Comparison of ENCODE assay signal across 8 cellular contexts in the genomic region with DNA sequence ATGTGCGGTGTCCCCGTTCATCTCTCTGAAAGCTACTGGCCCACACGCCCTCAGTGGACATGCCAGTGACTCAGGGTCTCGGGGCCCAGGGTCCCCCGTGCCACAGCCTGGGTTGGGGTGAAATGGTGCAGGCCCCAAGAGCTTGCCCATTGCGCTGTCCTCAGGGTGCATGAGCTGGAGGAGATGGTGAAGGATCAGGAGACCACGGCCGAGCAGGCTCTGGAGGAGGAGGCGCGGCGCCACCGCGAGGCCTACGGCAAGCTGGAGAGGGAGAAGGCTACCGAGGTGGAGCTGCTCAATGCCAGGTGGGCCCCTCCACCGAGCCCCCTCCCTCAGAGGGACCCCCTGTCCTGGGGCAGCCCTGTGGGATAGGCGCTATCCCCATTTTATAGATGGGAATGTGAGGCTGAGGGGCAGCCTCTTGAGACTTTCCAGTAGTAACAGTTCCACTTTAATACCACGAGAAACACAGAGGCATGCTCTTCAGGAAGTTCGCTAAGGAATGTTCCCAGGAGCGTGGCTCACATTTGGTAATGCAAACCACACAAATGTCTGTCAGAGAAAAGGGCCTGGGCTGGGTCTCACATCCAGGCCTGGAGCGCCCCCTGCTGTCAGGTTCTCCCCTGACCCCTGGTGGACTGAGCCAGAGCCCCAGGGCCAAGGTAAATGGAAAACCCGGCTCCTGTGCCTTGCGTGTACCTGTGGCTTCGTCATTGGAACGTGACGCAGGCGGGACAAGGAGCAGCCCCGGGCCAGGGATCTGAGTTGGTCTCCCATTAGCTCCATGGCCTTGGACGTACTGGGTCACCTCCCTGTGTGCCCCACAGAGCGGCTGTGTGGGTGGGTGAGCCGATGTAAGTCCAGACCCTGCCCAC.
DNase-seq lines count a peak whose midpoint lies in the region; ATAC-seq and TF ChIP-seq lines count a peak whose summit lies in the region.

No MANE protein-coding gene starts in this region.

- H3K27me3 Mint-ChIP-seq in neural progenitor cell (ENCODE audit: insufficient read depth, low read depth), result peaks cover 3% of the 10 kb centered on the region

- no peaks in the 10 kb centered on the region for H3K4me1 ChIP-seq in DND-41 (ENCODE audit: insufficient read depth, low read length)
- H3K4me1 ChIP-seq in neural progenitor cell, result no peaks in the 10 kb centered on the region

- H3K36me3 ChIP-seq in DND-41 (ENCODE audit: insufficient read depth, low read length) (no peaks in the 10 kb centered on the region), neural progenitor cell (no peaks in the 10 kb centered on the region)

- H3K4me2 ChIP-seq in DND-41 (ENCODE audit: insufficient read depth, low read length) (no peak overlapping the region), neural progenitor cell (no peak overlapping the region)

- no peak overlapping the region for H3K27ac Mint-ChIP-seq in neural progenitor cell

- H3K9me3 Mint-ChIP-seq in neural progenitor cell, result no peaks in the 10 kb centered on the region

- H3K4me3 ChIP-seq in DND-41 (ENCODE audit: low read depth in 1 of 2, low read length in 2 of 2) (no peak overlapping the region), fibroblast of mammary gland (ENCODE audit: control insufficient read depth, low read depth, low read length) (no peak overlapping the region), neural progenitor cell (no peak overlapping the region)

- H3K9me3 ChIP-seq in DND-41 (ENCODE audit: insufficient read depth, low read length, severe bottlenecking) (peaks cover 12% of the 10 kb centered on the region), neural progenitor cell (ENCODE audit: low read depth) (no peaks in the 10 kb centered on the region)

- H3K36me3 Mint-ChIP-seq in neural progenitor cell, result no peaks in the 10 kb centered on the region

- no peaks in the 10 kb centered on the region for H3F3A ChIP-seq in neural progenitor cell (ENCODE audit: low read depth)

- CTCF ChIA-PET in RWPE1 (lab: Yijun Ruan, JAX), result interaction anchor here (0.5 to 5.5 kb wide), 10 partner anchors 8 to 599 kb away, joined by 3 to 43 read pairs (median 3); no protein-coding TSS in a partner anchor

- H3K27me3 ChIP-seq in DND-41 (ENCODE audit: insufficient read depth, low read length, poor library complexity) (peaks cover 5% of the 10 kb centered on the region), neural progenitor cell (no peaks in the 10 kb centered on the region)

- H4K20me1 ChIP-seq in DND-41 (ENCODE audit: insufficient read depth, low read length), result no peaks in the 10 kb centered on the region
- no peaks in the 10 kb centered on the region for H4K20me1 ChIP-seq in neural progenitor cell (ENCODE audit: low read depth)

- no peak overlapping the region for H3K27ac ChIP-seq in DND-41 (ENCODE audit: low read length)
- no peak overlapping the region for H3K27ac ChIP-seq in RWPE1
- H3K27ac ChIP-seq in neural progenitor cell, result no peak overlapping the region

- ATAC-seq in DND-41 (ENCODE audit: insufficient read depth, low read depth), result peak; percentile 89
- peak; percentile 63 for ATAC-seq in stimulated activated naive CD8-positive, alpha-beta T cell treated with anti-CD3 and anti-CD28 coated beads, Interleukin-15, Interleukin-2, amounts not matched to agents 100 U/mL and 50 U/mL, for 24 hours
- ATAC-seq in HG03045 (IDR thresholded peaks at IDR 0.05; ENCODE audit: unreplicated experiment), result no peak

- peak; percentile 72 for DNase-seq in DND-41
- peak; percentile 55 for DNase-seq in HS-5 (ENCODE audit: low read depth)
- peak; percentile 85 for DNase-seq in RWPE1 (ENCODE audit: low spot score)
- DNase-seq in activated T-helper 1 cell treated with Interleukin-2 at 50 U/mL for 16 hours (ENCODE audit: low read depth), result peak; percentile 72
- DNase-seq in fibroblast of mammary gland (ENCODE audit: low read depth), result peak; percentile 89
- peak; percentile 92 for DNase-seq in neural progenitor cell (ENCODE audit: low spot score)
- peak; percentile 94 for DNase-seq in stimulated activated naive CD8-positive, alpha-beta T cell treated with anti-CD3 and anti-CD28 coated beads, Interleukin-15, Interleukin-2, amounts not matched to agents 100 U/mL and 50 U/mL, for 24 hours

- POLR2A ChIA-PET in RWPE1 (lab: Yijun Ruan, JAX; ENCODE audit: low non-redundant PET), result no interaction called here

- H3K4me3 Mint-ChIP-seq in neural progenitor cell, result no peak overlapping the region

- H3K79me2 ChIP-seq in DND-41 (ENCODE audit: insufficient read depth, low read length) (no peaks in the 10 kb centered on the region), neural progenitor cell (ENCODE audit: low read depth) (no peaks in the 10 kb centered on the region)

- H2AFZ ChIP-seq in DND-41 (ENCODE audit: low read depth, low read length), result no peak overlapping the region
- H2AFZ ChIP-seq in neural progenitor cell (replicated peaks), result no peak overlapping the region

- TF ChIP-seq CTCF in DND-41 (IDR thresholded peaks at IDR 0.05; ENCODE audit: borderline replicate concordance, extremely low read depth, low read length, poor library complexity, severe bottlenecking) (peak; percentile 83), RWPE1 (conservative IDR thresholded peaks at IDR 0.05; ENCODE audit: low read depth) (peak; percentile 91), fibroblast of mammary gland (conservative IDR thresholded peaks at IDR 0.05; ENCODE audit: control insufficient read depth, insufficient read depth, low read depth, low read length) (peak; percentile 88), neural progenitor cell (IDR thresholded peaks at IDR 0.05) (peak; percentile 92)

- peaks cover 5% of the 10 kb centered on the region for H3K4me1 Mint-ChIP-seq in neural progenitor cell

- no peak overlapping the region for H3K9ac ChIP-seq in DND-41 (ENCODE audit: low read depth, low read length)
- H3K9ac ChIP-seq in neural progenitor cell, result no peak overlapping the region
